In the genomic region with DNA sequence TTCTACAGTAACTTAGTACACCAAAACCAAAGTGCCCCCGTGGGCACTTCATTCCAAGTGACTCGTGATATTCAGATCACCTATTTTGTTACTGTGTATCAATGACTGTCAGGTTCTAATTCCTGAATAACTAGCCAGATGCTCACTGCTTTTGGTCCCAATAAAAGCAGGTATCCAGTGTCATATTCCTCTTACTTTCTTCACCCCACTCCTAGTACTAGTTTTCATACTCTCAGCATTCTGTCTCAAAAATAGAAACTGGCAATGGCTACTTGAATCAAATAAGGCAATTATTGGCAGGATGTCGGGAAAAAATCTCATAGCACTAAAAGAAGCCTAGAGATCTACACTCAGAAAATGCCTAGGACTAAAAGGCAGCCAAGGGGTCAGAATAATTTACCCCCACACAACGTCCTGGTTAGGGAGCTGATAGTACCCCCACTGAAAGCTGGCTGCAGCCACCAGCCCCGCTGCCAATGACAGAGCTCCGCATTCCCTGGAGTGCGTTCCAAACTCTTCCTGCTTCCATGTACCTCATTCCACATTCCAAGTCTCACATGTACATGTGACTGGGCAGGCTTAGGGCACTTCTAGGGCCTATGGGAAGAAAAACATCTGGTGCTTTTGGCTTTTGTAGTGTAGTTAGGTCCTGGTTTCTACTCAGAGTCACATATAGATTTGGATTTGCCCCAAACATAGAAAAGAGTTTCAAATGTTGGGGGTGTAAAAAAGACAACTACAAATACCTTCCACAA, we compare ENCODE assay signal across 37 cellular contexts.
"Had no signal": no experiment of that assay in that cellular context is flagged by ENCODE, and none has a peak within 500 bp of the region (broad histone marks: within the 10 kb centered on the region; RNA-seq: fewer than 3 reads in every experiment).

No MANE protein-coding gene starts in this region.

- FAIRE-seq: endometrium, endothelial cell of umbilical vein had no signal

- H3K4me3 ChIP-seq: adrenal gland, breast epithelium, cardiac muscle cell, colonic mucosa, esophagus squamous epithelium, gastrocnemius medialis, heart left ventricle had no signal

- H3K27me3 ChIP-seq: breast epithelium had no signal

- ATAC-seq: activated CD4-positive, CD25-positive, alpha-beta regulatory T cell treated with anti-CD3 and anti-CD28 coated beads, Interleukin-2, amount 50 U/mL, for 24 hours; activated CD8-positive, alpha-beta T cell treated with anti-CD3 and anti-CD28 coated beads for 36 hours; activated naive CD8-positive, alpha-beta T cell treated with anti-CD3 and anti-CD28 coated beads, Interleukin-2, amount 50 U/mL, for 24 hours; activated T-cell treated with anti-CD3 and anti-CD28 coated beads, Interleukin-2, amount 50 U/mL, for 4 hours; activated T-helper 17 cell treated with anti-CD3 and anti-CD28 coated beads, Interleukin-2, amount 50 U/mL, for 72 hours; foreskin keratinocyte; gastrocnemius medialis; heart left ventricle; T-helper 17 cell had no signal

- H3K36me3 Mint-ChIP-seq: activated naive CD8-positive, alpha-beta T cell treated with anti-CD3 and anti-CD28 coated beads for 36 hours had no signal

- H3K4me1 Mint-ChIP-seq: activated B cell treated with CpG ODN at 0.5 μM for 24 hours; activated naive CD4-positive, alpha-beta T cell treated with anti-CD3 and anti-CD28 coated beads, Interleukin-2, amount 50 U/mL, for 24 hours; activated T-helper 17 cell treated with anti-CD3 and anti-CD28 coated beads, Interleukin-2, amount 50 U/mL, for 72 hours; brain had no signal

- H3K36me3 ChIP-seq: adrenal gland, breast epithelium, cardiac muscle cell, colonic mucosa, esophagus squamous epithelium, gastrocnemius medialis, heart left ventricle, WERI-Rb-1 had no signal

- H3K4me1 ChIP-seq: breast epithelium, colonic mucosa, foreskin keratinocyte, gastrocnemius medialis had no signal

- H3K4me3 Mint-ChIP-seq: activated B cell treated with CpG ODN at 0.5 μM for 24 hours; activated CD8-positive, alpha-beta T cell treated with anti-CD3 and anti-CD28 coated beads for 36 hours; activated naive CD4-positive, alpha-beta T cell treated with anti-CD3 and anti-CD28 coated beads for 36 hours; activated naive CD4-positive, alpha-beta T cell treated with anti-CD3 and anti-CD28 coated beads, Interleukin-2, amount 50 U/mL, for 24 hours; activated naive CD8-positive, alpha-beta T cell treated with anti-CD3 and anti-CD28 coated beads for 36 hours; activated naive CD8-positive, alpha-beta T cell treated with anti-CD3 and anti-CD28 coated beads, Interleukin-2, amount 50 U/mL, for 24 hours; activated T-cell treated with anti-CD3 and anti-CD28 coated beads, Interleukin-2, amount 50 U/mL, for 4 hours; activated T-helper 17 cell treated with anti-CD3 and anti-CD28 coated beads, Interleukin-2, amount 50 U/mL, for 72 hours; brain; T-helper 17 cell; T-helper 2 cell treated with Interferon-gamma antibody and Interleukin-4, amounts not matched to agents 5 μg/mL and 100 μg/mL, for 36 hours had no signal

- H3K27ac ChIP-seq: adrenal gland, breast epithelium, cardiac muscle cell, colonic mucosa, epithelial cell of prostate, esophagus squamous epithelium, foreskin keratinocyte, gastrocnemius medialis, heart left ventricle, WERI-Rb-1 had no signal

- H3K9me3 Mint-ChIP-seq: activated naive CD4-positive, alpha-beta T cell treated with anti-CD3 and anti-CD28 coated beads for 36 hours; activated naive CD4-positive, alpha-beta T cell treated with anti-CD3 and anti-CD28 coated beads, Interleukin-2, amount 50 U/mL, for 24 hours; activated T-cell treated with anti-CD3 and anti-CD28 coated beads, Interleukin-2, amount 50 U/mL, for 4 hours; activated T-helper 17 cell treated with anti-CD3 and anti-CD28 coated beads, Interleukin-2, amount 50 U/mL, for 72 hours; T-helper 2 cell treated with Interferon-gamma antibody and Interleukin-4, amounts not matched to agents 5 μg/mL and 100 μg/mL, for 36 hours had no signal

- H3K9me3 ChIP-seq: adrenal gland, breast epithelium, colonic mucosa, esophagus squamous epithelium, gastrocnemius medialis had no signal

- DNase-seq: activated B cell treated with CpG ODN at 0.5 μM for 24 hours; activated CD4-positive, alpha-beta T cell treated with anti-CD3 and anti-CD28 coated beads for 48 hours; activated CD4-positive, alpha-beta T cell treated with anti-CD3 and anti-CD28 coated beads, Interleukin-2, amount 50 U/mL, for 1 hour; activated CD4-positive, alpha-beta T cell treated with anti-CD3 and anti-CD28 coated beads, Interleukin-2, amount 50 U/mL, for 48 hours; activated CD8-positive, alpha-beta memory T cell treated with anti-CD3 and anti-CD28 coated beads for 24 hours; activated CD8-positive, alpha-beta T cell treated with anti-CD3 and anti-CD28 coated beads for 36 hours; activated effector memory CD4-positive, alpha-beta T cell treated with anti-CD3 and anti-CD28 coated beads, Interleukin-2, amount 50 U/mL, for 16 hours; activated naive CD4-positive, alpha-beta T cell treated with anti-CD3 and anti-CD28 coated beads for 36 hours; activated naive CD8-positive, alpha-beta T cell treated with anti-CD3 and anti-CD28 coated beads for 36 hours; activated naive CD8-positive, alpha-beta T cell treated with anti-CD3 and anti-CD28 coated beads, Interleukin-2, amount 50 U/mL, for 24 hours; activated T-cell treated with anti-CD3 and anti-CD28 coated beads, Interleukin-2, amount 50 U/mL, for 4 hours; adrenal gland; amygdala; aorta; central memory CD4-positive, alpha-beta T cell; cerebellar nuclear complex; colonic mucosa; effector CD8-positive, alpha-beta T cell; esophagus squamous epithelium; foreskin keratinocyte; gastrocnemius medialis; glutamatergic neuron; heart left ventricle; T-helper 1 cell; T-helper 17 cell; T1000; WERI-Rb-1 had no signal

- H3K27ac Mint-ChIP-seq: activated B cell treated with CpG ODN at 0.5 μM for 24 hours; activated CD8-positive, alpha-beta T cell treated with anti-CD3 and anti-CD28 coated beads for 36 hours; activated naive CD4-positive, alpha-beta T cell treated with anti-CD3 and anti-CD28 coated beads for 36 hours; activated naive CD4-positive, alpha-beta T cell treated with anti-CD3 and anti-CD28 coated beads, Interleukin-2, amount 50 U/mL, for 24 hours; activated naive CD8-positive, alpha-beta T cell treated with anti-CD3 and anti-CD28 coated beads for 36 hours; activated naive CD8-positive, alpha-beta T cell treated with anti-CD3 and anti-CD28 coated beads, Interleukin-2, amount 50 U/mL, for 24 hours; activated T-helper 17 cell treated with anti-CD3 and anti-CD28 coated beads, Interleukin-2, amount 50 U/mL, for 72 hours; T-helper 17 cell; T-helper 2 cell treated with Interferon-gamma antibody and Interleukin-4, amounts not matched to agents 5 μg/mL and 100 μg/mL, for 36 hours had no signal
